Comparison of ENCODE assay signal across 20 cellular contexts in the genomic region with DNA sequence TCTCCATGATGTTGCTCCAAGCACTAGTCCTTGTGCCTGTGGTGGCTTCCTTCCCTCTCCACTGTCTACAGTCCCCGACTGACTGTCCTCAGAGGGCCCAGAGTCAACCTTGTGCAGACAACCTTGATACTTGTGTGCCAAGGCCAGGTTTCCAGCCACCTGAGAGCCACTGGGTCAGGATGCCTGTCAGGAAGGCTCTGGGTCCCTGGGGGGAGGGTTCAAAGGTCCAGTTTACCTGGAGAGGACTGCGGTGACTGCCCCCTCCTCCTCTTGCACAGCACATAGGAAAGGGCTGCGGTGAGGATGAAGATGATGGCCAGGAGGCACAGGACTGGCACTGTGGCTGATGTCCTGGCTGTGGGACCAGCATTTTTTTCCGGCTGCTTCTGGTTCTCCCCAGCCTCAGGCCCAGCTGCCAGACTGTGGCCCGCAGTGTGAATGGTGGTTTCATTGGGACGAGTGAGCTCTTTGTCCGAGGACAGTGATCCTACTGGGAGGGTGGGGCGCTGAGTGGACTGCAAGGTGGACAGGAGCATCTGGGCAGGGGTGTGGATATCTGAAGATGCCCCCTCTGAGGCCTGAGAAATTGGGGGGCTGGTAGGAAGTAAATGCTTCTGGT. TPM values are rescaled to one million over a fixed set of nuclear protein-coding genes. Genes with fewer than 3 reads are reported as not detected.
DNase-seq lines count a peak whose midpoint lies in the region; ATAC-seq, FAIRE-seq and TF ChIP-seq lines count a peak whose summit lies in the region.
"Had no signal": no experiment of that assay in that cellular context is flagged by ENCODE, and none has a peak within 500 bp of the region (broad histone marks: within the 10 kb centered on the region; RNA-seq: fewer than 3 reads in every experiment).

No MANE protein-coding gene starts in this region.

- FAIRE-seq in kidney (lab: Jason Lieb, UNC), result no peak
- FAIRE-seq: A549, GM19239 had no signal

- H3K4me3 Mint-ChIP-seq in IgD-negative memory B cell, result peak overlapping the region in 1 of 4 donors; percentile 20
- peak overlapping the region in 1 of 10 donors; percentile 20 for H3K4me3 Mint-ChIP-seq in naive thymus-derived CD8-positive, alpha-beta T cell

- peak; percentile 43 for DNase-seq in kidney
- DNase-seq in naive thymus-derived CD8-positive, alpha-beta T cell, result no peak
- DNase-seq in substantia nigra (lab: John Stamatoyannopoulos, UW), result no peak
- no peak for DNase-seq in GM20000 (ENCODE audit: low spot score)
- no peak for DNase-seq in NCI-H2081 treated with DMSO at 0.1 percent for 48 hours (lab: John Stamatoyannopoulos, UW)
- DNase-seq in DMS79 (lab: John Stamatoyannopoulos, UW), result no peak
- DNase-seq: Caco-2, H7, Kasumi-1, MM.1S, NCI-H1105, NCI-H1694 treated with DMSO at 0.1 percent for 48 hours, NCI-H226, NCI-H524 treated with DMSO at 0.1 percent for 48 hours, Peyer's patch, SHP77 had no signal

- H3K36me3 Mint-ChIP-seq in IgD-negative memory B cell, result peaks cover 2% of the 10 kb centered on the region
- no peaks in the 10 kb centered on the region for H3K36me3 Mint-ChIP-seq in naive thymus-derived CD8-positive, alpha-beta T cell

- no peak for ATAC-seq in naive thymus-derived CD8-positive, alpha-beta T cell
- ATAC-seq: A549 had no signal

- H3K9ac ChIP-seq in kidney (ENCODE audit: low read length in 2 of 2), result no peak overlapping the region

- H3K36me3 ChIP-seq in kidney (ENCODE audit: control insufficient read depth in 1 of 2, insufficient read depth in 2 of 2, low read length in 2 of 2), result peaks cover 3 to 7% of the 10 kb centered on the region in 2 donors

- H3K27ac ChIP-seq in kidney (ENCODE audit: low read depth in 2 of 2, low read length in 2 of 2), result no peak overlapping the region
- H3K27ac ChIP-seq in substantia nigra (ENCODE audit: low read depth, low read length, poor library complexity, severe bottlenecking), result peak overlapping the region; percentile 4
- H3K27ac ChIP-seq: A549, C4-2B had no signal

- intact Hi-C loops in kidney (cut with DNase I), result no loop called here

- no peak for TF ChIP-seq CTCF in kidney (IDR thresholded peaks at IDR 0.05; ENCODE audit: borderline replicate concordance, extremely low read depth, insufficient read depth)
- TF ChIP-seq CTCF in GM20000 (IDR thresholded peaks at IDR 0.05; ENCODE audit: extremely low read depth, missing control alignments), result no peak

- no peak overlapping the region for H3K4me3 ChIP-seq in kidney (ENCODE audit: low read length in 2 of 2)
- H3K4me3 ChIP-seq: A549, Peyer's patch had no signal

- peak overlapping the region in 2 of 3 donors; percentile 43 to 94 for H3K27ac Mint-ChIP-seq in IgD-negative memory B cell
- H3K27ac Mint-ChIP-seq in naive thymus-derived CD8-positive, alpha-beta T cell, result peak overlapping the region in 6 of 10 donors; percentile 27 to 74 (median 42)

- H3K4me1 Mint-ChIP-seq in IgD-negative memory B cell, result peaks cover 22 to 46% (median 28%) of the 10 kb centered on the region in 3 donors
- H3K4me1 Mint-ChIP-seq in naive thymus-derived CD8-positive, alpha-beta T cell, result peaks cover 23 to 64% (median 36%) of the 10 kb centered on the region in 4 donors

- H3K4me1 ChIP-seq in kidney (ENCODE audit: control insufficient read depth in 1 of 2, insufficient read depth in 1 of 2, low read depth in 1 of 2, low read length in 2 of 2), result peaks cover 4 to 7% of the 10 kb centered on the region in 2 donors

- no peaks in the 10 kb centered on the region for H3K9me3 Mint-ChIP-seq in IgD-negative memory B cell
- no peaks in the 10 kb centered on the region for H3K9me3 Mint-ChIP-seq in naive thymus-derived CD8-positive, alpha-beta T cell

- H3K27me3 Mint-ChIP-seq in IgD-negative memory B cell, result no peaks in the 10 kb centered on the region
- peaks cover 0 to 2% (median 0%) of the 10 kb centered on the region in 5 donors for H3K27me3 Mint-ChIP-seq in naive thymus-derived CD8-positive, alpha-beta T cell

- POLR2A ChIA-PET in naive thymus-derived CD8-positive, alpha-beta T cell (lab: Charles Lee), result interaction anchor here (0.5 to 0.8 kb wide), 3 partner anchors 24 to 179 kb away, joined by 3 read pairs; a partner anchor contains a TSS

- no peaks in the 10 kb centered on the region for H3K9me3 ChIP-seq in kidney (ENCODE audit: control insufficient read depth in 1 of 2, low read length in 2 of 2)
- H3K9me3 ChIP-seq: A549, Caco-2, Peyer's patch had no signal

RNA-seq across cellular contexts. Expression of a gene that starts 3.7 kb away (rescaled TPM):
- polyA plus RNA-seq in IgD-negative memory B cell (48.1 TPM), kidney (ENCODE audit: insufficient read depth, low read depth, low replicate concordance) (58.4 TPM)
- 19.0 TPM for total RNA-seq in kidney
- 10 to 100 TPM; 31.1 to 32.7 TPM for total RNA-seq in naive thymus-derived CD8-positive, alpha-beta T cell
- 10 to 100 TPM; 37.2 to 81.1 (median 38.9) TPM for polyA plus RNA-seq in naive thymus-derived CD8-positive, alpha-beta T cell

RNA-seq across cellular contexts. Expression of a gene that starts 4.7 kb away (rescaled TPM):
- polyA plus RNA-seq in IgD-negative memory B cell (not detected), kidney (ENCODE audit: insufficient read depth, low read depth, low replicate concordance) (1.3 TPM)
- total RNA-seq in kidney, result 5.1 TPM
- total RNA-seq in naive thymus-derived CD8-positive, alpha-beta T cell, result under 1 TPM; 0.38 to 0.47 TPM
- polyA plus RNA-seq in naive thymus-derived CD8-positive, alpha-beta T cell, result under 1 TPM in 1 of 3 donors, not detected in 2; 0.10 TPM

RNA-seq across cellular contexts. Expression of a gene that starts 4.8 kb away (rescaled TPM):
- 17.7 TPM for polyA plus RNA-seq in IgD-negative memory B cell
- total RNA-seq in kidney, result 83.0 TPM
- polyA plus RNA-seq in kidney (ENCODE audit: insufficient read depth, low read depth, low replicate concordance), result 22.5 TPM
- 1 to 10 TPM; 5.5 to 5.6 TPM for total RNA-seq in naive thymus-derived CD8-positive, alpha-beta T cell
- polyA plus RNA-seq in naive thymus-derived CD8-positive, alpha-beta T cell, result 1 to 10 TPM; 2.2 to 5.9 (median 2.5) TPM

RNA-seq across cellular contexts. Expression of a gene that starts 24.5 kb away (rescaled TPM):
- polyA plus RNA-seq in IgD-negative memory B cell (21.5 TPM), kidney (ENCODE audit: insufficient read depth, low read depth, low replicate concordance) (32.8 TPM)
- total RNA-seq in kidney, result 63.1 TPM
- 100 to 1,000 TPM; 402 to 413 TPM for total RNA-seq in naive thymus-derived CD8-positive, alpha-beta T cell
- 10 to 100 TPM; 47.0 to 60.5 (median 49.4) TPM for polyA plus RNA-seq in naive thymus-derived CD8-positive, alpha-beta T cell

RNA-seq across cellular contexts. Expression of a gene that starts 31.0 kb away (rescaled TPM):
- polyA plus RNA-seq in IgD-negative memory B cell (12.7 TPM), kidney (ENCODE audit: insufficient read depth, low read depth, low replicate concordance) (20.9 TPM)
- 49.0 TPM for total RNA-seq in kidney
- total RNA-seq in naive thymus-derived CD8-positive, alpha-beta T cell, result 10 to 100 TPM; 70.6 to 71.3 TPM
- 10 to 100 TPM in 2 of 3 donors, 1 to 10 TPM in 1; 8.9 to 13.3 (median 12.1) TPM for polyA plus RNA-seq in naive thymus-derived CD8-positive, alpha-beta T cell
